2 cellular contexts compared by ENCODE assay signal in genomic region chr6:84536914-84537638, GRCh38.
TF ChIP-seq lines count a peak whose summit lies in the region.

No MANE protein-coding gene starts in this region.

TF ChIP-seq in HCT116, 20 proteins besides CTCF, POLR2A, EP300 and RAD21:
- TF ChIP-seq ZFX (IDR thresholded peaks at IDR 0.05) (no peak), FOSL1 (IDR thresholded peaks at IDR 0.05; ENCODE audit: low read depth) (no peak), EZH2phosphoT487 (IDR thresholded peaks at IDR 0.05; ENCODE audit: borderline replicate concordance) (no peak), ELF1 (IDR thresholded peaks at IDR 0.05; ENCODE audit: borderline replicate concordance, low read depth) (no peak), EZH2 (IDR thresholded peaks at IDR 0.05) (no peak), CBX3 (IDR thresholded peaks at IDR 0.05; ENCODE audit: low read depth) (no peak), SP1 (IDR thresholded peaks at IDR 0.05; ENCODE audit: low read depth) (no peak), YY1 (IDR thresholded peaks at IDR 0.05; ENCODE audit: extremely low read depth, insufficient replicate concordance, low read depth, low read length) (no peak), SIN3A (IDR thresholded peaks at IDR 0.05; ENCODE audit: low read depth) (no peak), ATF3 (IDR thresholded peaks at IDR 0.05) (no peak), JUND (IDR thresholded peaks at IDR 0.05) (no peak), ZNF274 (IDR thresholded peaks at IDR 0.05; ENCODE audit: low read depth, low read length) (no peak), REST (IDR thresholded peaks at IDR 0.05; ENCODE audit: low read depth) (no peak), SRF (IDR thresholded peaks at IDR 0.05; ENCODE audit: low read depth) (no peak), CEBPB (IDR thresholded peaks at IDR 0.05; ENCODE audit: low read depth) (no peak), MAX (IDR thresholded peaks at IDR 0.05) (no peak), ZBTB33 (IDR thresholded peaks at IDR 0.05; ENCODE audit: extremely low read depth, insufficient replicate concordance, low read length) (no peak)

TF ChIP-seq in H1, 55 proteins besides CTCF, POLR2A, EP300 and RAD21:
- TF ChIP-seq POLR2AphosphoS5 (IDR thresholded peaks at IDR 0.05; ENCODE audit: low read depth, low read length) (no peak), JUN (IDR thresholded peaks at IDR 0.05; ENCODE audit: low read depth, low read length) (no peak), SP1 (IDR thresholded peaks at IDR 0.05; ENCODE audit: low read depth, low read length) (no peak), TAF7 (optimal IDR thresholded peaks at IDR 0.05; ENCODE audit: borderline replicate concordance, low read depth, low read length) (no peak), RFX5 (IDR thresholded peaks at IDR 0.05; ENCODE audit: borderline replicate concordance, low read depth, low read length) (no peak), JUND (IDR thresholded peaks at IDR 0.05; ENCODE audit: low read length) (no peak), NANOG (IDR thresholded peaks at IDR 0.05; ENCODE audit: insufficient read depth, low read depth, low read length, poor library complexity, severe bottlenecking) (no peak), CHD1 (IDR thresholded peaks at IDR 0.05; ENCODE audit: low read depth, low read length) (no peak), PHF8 (conservative IDR thresholded peaks at IDR 0.05; ENCODE audit: low read depth, low read length) (no peak), BRCA1 (IDR thresholded peaks at IDR 0.05; ENCODE audit: low read depth, low read length) (no peak), BACH1 (IDR thresholded peaks at IDR 0.05; ENCODE audit: low read length) (no peak), CHD2 (IDR thresholded peaks at IDR 0.05; ENCODE audit: low read length) (no peak), EGR1 (IDR thresholded peaks at IDR 0.05; ENCODE audit: borderline replicate concordance, low read depth, low read length) (no peak), CEBPB (IDR thresholded peaks at IDR 0.05; ENCODE audit: low read depth, low read length) (no peak)
TF ChIP-seq in H1: peak in this region for 0.
